ENCODE assay signal across 11 cellular contexts in genomic region chr12:125061229-125061628, GRCh38.
"Had no signal": no experiment of that assay in that cellular context is flagged by ENCODE, and none has a peak within 500 bp of the region (broad histone marks: within the 10 kb centered on the region; RNA-seq: fewer than 3 reads in every experiment).

No MANE protein-coding gene starts in this region.

- H3K36me3 ChIP-seq: HAP-1 had no signal

- ATAC-seq: GM23338, HCT116 had no signal

- H3K4me2 ChIP-seq: GM23338 had no signal

- H2AFZ ChIP-seq: GM23248, GM23338 had no signal

- H3K9me3 ChIP-seq: HAP-1 had no signal

- DNase-seq: GM23248, GOT3, H7, H9, HCEC 1CT, HFFc6 had no signal

- H3K27ac ChIP-seq: GM23248 had no signal

- H3K9ac ChIP-seq: GM23248 had no signal

- FAIRE-seq: H1, H54 had no signal

- H3K4me3 ChIP-seq: GM23248, GM23338, HAP-1 had no signal
